Comparison of ENCODE assay signal across 19 cellular contexts in genomic region chr18:8783335-8783993, GRCh38.
DNase-seq lines count a peak whose midpoint lies in the region; ATAC-seq lines count a peak whose summit lies in the region.
"Had no signal": no experiment of that assay in that cellular context is flagged by ENCODE, and none has a peak within 500 bp of the region (broad histone marks: within the 10 kb centered on the region; RNA-seq: fewer than 3 reads in every experiment).

No MANE protein-coding gene starts in this region.

- ATAC-seq in GM18909 (IDR thresholded peaks at IDR 0.05; ENCODE audit: poor library complexity, unreplicated experiment) = no peak
- ATAC-seq in GM18868 (IDR thresholded peaks at IDR 0.05; ENCODE audit: unreplicated experiment) = no peak
- ATAC-seq in HG02981 (IDR thresholded peaks at IDR 0.05; ENCODE audit: unreplicated experiment) = no peak

- peak overlapping the region; percentile 99 for H3K9ac ChIP-seq in BLaER1

- H3K27me3 ChIP-seq in BLaER1 = no peaks in the 10 kb centered on the region
- H3K27me3 ChIP-seq: MG63 had no signal

- H4K20me1 ChIP-seq in BLaER1 = peaks cover 23% of the 10 kb centered on the region; the same call in 1 of the 2 replicates

- H3K4me2 ChIP-seq in BLaER1 = peak overlapping the region; percentile 96
- H3K4me2 ChIP-seq: PC-9 had no signal

- peak overlapping the region; percentile 92 for H3K4me3 ChIP-seq in BLaER1
- H3K4me3 ChIP-seq: MG63, PC-9, SK-N-MC had no signal

- H3K4me1 ChIP-seq in BLaER1 = peaks cover 41% of the 10 kb centered on the region

- no peaks in the 10 kb centered on the region; the same call in 1 of the 2 replicates for H3K9me3 ChIP-seq in BLaER1
- H3K9me3 ChIP-seq: Caco-2, MG63 had no signal

- peaks cover 65% of the 10 kb centered on the region for H3K36me3 ChIP-seq in BLaER1

- H3K27ac ChIP-seq in BLaER1 = peak overlapping the region; percentile 99
- H3K27ac ChIP-seq: PC-9, SK-N-MC had no signal

- DNase-seq in NCI-H1694 (lab: John Stamatoyannopoulos, UW) (peak; percentile 60), cerebellum (ENCODE audit: low spot score) (peak; percentile 89), occipital lobe (lab: John Stamatoyannopoulos, UW) (peak; percentile 58)
- DNase-seq: Caco-2; CD4-positive, alpha-beta T cell; DMS153; MG63; NCI-H1417; NCI-H187 treated with DMSO at 0.1 percent for 48 hours; NCI-H2107; NCI-H510A; PC-9; RPMI8226; SHP77 treated with DMSO at 0.1 percent for 48 hours had no signal
